Comparison of ENCODE assay signal across 23 cellular contexts in genomic region chr3:16464499-16465150, GRCh38. TPM values are rescaled to one million over a fixed set of nuclear protein-coding genes. Genes with fewer than 3 reads are reported as not detected.
DNase-seq lines count a peak whose midpoint lies in the region; ATAC-seq and TF ChIP-seq lines count a peak whose summit lies in the region.
"Had no signal": no experiment of that assay in that cellular context is flagged by ENCODE, and none has a peak within 500 bp of the region (broad histone marks: within the 10 kb centered on the region; RNA-seq: fewer than 3 reads in every experiment).

No MANE protein-coding gene starts in this region.

- H3K36me3 Mint-ChIP-seq in activated naive CD4-positive, alpha-beta T cell treated with anti-CD3 and anti-CD28 coated beads, Interleukin-2, amount 50 U/mL, for 24 hours: peaks cover 15% of the 10 kb centered on the region
- peaks cover 64 to 83% of the 10 kb centered on the region in 2 donors for H3K36me3 Mint-ChIP-seq in stimulated activated naive B cell treated with anti-CD40 and anti-IgM and Interleukin-4, amounts not matched to agents 10 μg/mL and 1 μg/mL and 100 μg/mL, for 72 hours

- H3K4me1 ChIP-seq in esophagus muscularis mucosa (peaks cover 19 to 79% (median 59%) of the 10 kb centered on the region in 4 donors), breast epithelium (no peaks in the 10 kb centered on the region)
- H3K4me1 ChIP-seq: body of pancreas, colonic mucosa had no signal

- H3K27ac Mint-ChIP-seq in activated naive CD4-positive, alpha-beta T cell treated with anti-CD3 and anti-CD28 coated beads, Interleukin-2, amount 50 U/mL, for 24 hours: peak overlapping the region; percentile 32
- H3K27ac Mint-ChIP-seq in stimulated activated naive B cell treated with anti-CD40 and anti-IgM and Interleukin-4, amounts not matched to agents 10 μg/mL and 1 μg/mL and 100 μg/mL, for 72 hours: peak overlapping the region; percentile 63
- H3K27ac Mint-ChIP-seq: activated CD8-positive, alpha-beta memory T cell treated with anti-CD3 and anti-CD28 coated beads, Interleukin-2, amount 10 ng/mL, durations not matched to agents 7 days and 5 days; mesothelial cell of epicardium had no signal

- no peak for TF ChIP-seq EP300 in esophagus muscularis mucosa (IDR thresholded peaks at IDR 0.05)

- no peak overlapping the region for H3K4me3 Mint-ChIP-seq in activated naive CD4-positive, alpha-beta T cell treated with anti-CD3 and anti-CD28 coated beads, Interleukin-2, amount 50 U/mL, for 24 hours
- peak overlapping the region in 1 of 2 donors; percentile 36 for H3K4me3 Mint-ChIP-seq in stimulated activated naive B cell treated with anti-CD40 and anti-IgM and Interleukin-4, amounts not matched to agents 10 μg/mL and 1 μg/mL and 100 μg/mL, for 72 hours
- H3K4me3 Mint-ChIP-seq: activated CD8-positive, alpha-beta memory T cell treated with anti-CD3 and anti-CD28 coated beads, Interleukin-2, amount 10 ng/mL, durations not matched to agents 7 days and 5 days; mesothelial cell of epicardium had no signal

- peak overlapping the region; percentile 8 to 55 (median 20) for H3K27ac ChIP-seq in esophagus muscularis mucosa (replicated peaks in 1 of 4)
- no peak overlapping the region for H3K27ac ChIP-seq in breast epithelium
- H3K27ac ChIP-seq: body of pancreas, colonic mucosa, neutrophil had no signal

- no peak for ATAC-seq in stimulated activated naive B cell treated with anti-CD40 and anti-IgM and Interleukin-4, amounts not matched to agents 10 μg/mL and 1 μg/mL and 100 μg/mL, for 72 hours (replicated peaks)
- ATAC-seq: activated CD8-positive, alpha-beta memory T cell treated with anti-CD3 and anti-CD28 coated beads, Interleukin-2, amount 10 ng/mL, durations not matched to agents 7 days and 5 days; body of pancreas; gastrocnemius medialis; left colon had no signal

- TF ChIP-seq CTCF in LNCaP clone FGC (IDR thresholded peaks at IDR 0.05; ENCODE audit: control insufficient read depth, extremely low read depth, insufficient read depth) (no peak), esophagus muscularis mucosa (IDR thresholded peaks at IDR 0.05) (no peak), breast epithelium (IDR thresholded peaks at IDR 0.05) (no peak)

- H3K4me1 Mint-ChIP-seq in activated naive CD4-positive, alpha-beta T cell treated with anti-CD3 and anti-CD28 coated beads, Interleukin-2, amount 50 U/mL, for 24 hours: peaks cover 67% of the 10 kb centered on the region
- peaks cover 58 to 85% of the 10 kb centered on the region in 2 donors for H3K4me1 Mint-ChIP-seq in stimulated activated naive B cell treated with anti-CD40 and anti-IgM and Interleukin-4, amounts not matched to agents 10 μg/mL and 1 μg/mL and 100 μg/mL, for 72 hours

- H3K9me3 ChIP-seq in esophagus muscularis mucosa (no peaks in the 10 kb centered on the region), breast epithelium (no peaks in the 10 kb centered on the region)
- H3K9me3 ChIP-seq: body of pancreas, colonic mucosa, gastrocnemius medialis, neutrophil had no signal

- H3K9me3 Mint-ChIP-seq in activated naive CD4-positive, alpha-beta T cell treated with anti-CD3 and anti-CD28 coated beads, Interleukin-2, amount 50 U/mL, for 24 hours: no peaks in the 10 kb centered on the region
- H3K9me3 Mint-ChIP-seq in stimulated activated naive B cell treated with anti-CD40 and anti-IgM and Interleukin-4, amounts not matched to agents 10 μg/mL and 1 μg/mL and 100 μg/mL, for 72 hours: peaks cover 0 to 7% of the 10 kb centered on the region in 2 donors

- peaks cover 0 to 4% (median 0%) of the 10 kb centered on the region in 4 donors for H3K36me3 ChIP-seq in esophagus muscularis mucosa
- H3K36me3 ChIP-seq in breast epithelium: no peaks in the 10 kb centered on the region
- H3K36me3 ChIP-seq: colonic mucosa, gastrocnemius medialis, neutrophil had no signal

- H3K27me3 ChIP-seq in esophagus muscularis mucosa (no peaks in the 10 kb centered on the region), breast epithelium (no peaks in the 10 kb centered on the region)
- H3K27me3 ChIP-seq: body of pancreas, colonic mucosa, gastrocnemius medialis, neutrophil had no signal

- no peak overlapping the region for H3K4me3 ChIP-seq in LNCaP clone FGC (ENCODE audit: low read depth, low read length)
- no peak overlapping the region for H3K4me3 ChIP-seq in esophagus muscularis mucosa
- no peak overlapping the region for H3K4me3 ChIP-seq in breast epithelium
- H3K4me3 ChIP-seq: body of pancreas, colonic mucosa, gastrocnemius medialis had no signal

- no peaks in the 10 kb centered on the region for H3K27me3 Mint-ChIP-seq in activated naive CD4-positive, alpha-beta T cell treated with anti-CD3 and anti-CD28 coated beads, Interleukin-2, amount 50 U/mL, for 24 hours
- no peaks in the 10 kb centered on the region for H3K27me3 Mint-ChIP-seq in stimulated activated naive B cell treated with anti-CD40 and anti-IgM and Interleukin-4, amounts not matched to agents 10 μg/mL and 1 μg/mL and 100 μg/mL, for 72 hours
- H3K27me3 Mint-ChIP-seq: activated CD8-positive, alpha-beta memory T cell treated with anti-CD3 and anti-CD28 coated beads, Interleukin-2, amount 10 ng/mL, durations not matched to agents 7 days and 5 days; CD4-positive, alpha-beta memory T cell had no signal

- WGBS in esophagus muscularis mucosa: 29% methylated on average over 3 of the region's 3 CpGs

- DNase-seq in activated naive CD4-positive, alpha-beta T cell (lab: John Stamatoyannopoulos, UW): no peak
- DNase-seq in LNCaP clone FGC (ENCODE audit: low read depth): peak; percentile 46
- no peak for DNase-seq in esophagus muscularis mucosa (ENCODE audit: extremely low spot score)
- no peak for DNase-seq in stimulated activated naive B cell treated with anti-CD40 and anti-IgM and Interleukin-4, amounts not matched to agents 10 μg/mL and 1 μg/mL and 100 μg/mL, for 72 hours
- DNase-seq in activated CD4-positive, alpha-beta T cell treated with anti-CD3 and anti-CD28 coated beads for 1 hour: no peak
- no peak for DNase-seq in NCI-H2107 (lab: John Stamatoyannopoulos, UW)
- DNase-seq in breast epithelium (ENCODE audit: low spot score in 2 of 2): no peak
- DNase-seq: ACHN; activated CD8-positive, alpha-beta memory T cell treated with anti-CD3 and anti-CD28 coated beads, Interleukin-2, amount 10 ng/mL, durations not matched to agents 7 days and 5 days; activated effector memory CD4-positive, alpha-beta T cell treated with Interleukin-2 at 50 U/mL for 16 hours; body of pancreas; CD4-positive, alpha-beta memory T cell; colonic mucosa; DMS53; gastrocnemius medialis; left colon; NCI-H2029 treated with DMSO at 0.1 percent for 48 hours; NK-92 treated with Interleukin-12 subunit alpha and Interleukin-12 subunit beta, amount 100 ng/mL, for 24 hours; stimulated activated CD4-positive, alpha-beta T cell treated with anti-CD3 and anti-CD28 coated beads, Interleukin-12 subunit alpha, Interleukin-12 subunit beta, amount 100 ng/mL, for 4 hours; stimulated activated CD8-positive, alpha-beta memory T cell treated with anti-CD3 and anti-CD28 coated beads, Interleukin-4, amount 100 ng/mL, for 48 hours had no signal

- intact Hi-C loops in esophagus muscularis mucosa (cut with DNase I): no loop called here
- intact Hi-C loops in breast epithelium (cut with DNase I; ENCODE audit: low total_unique reads): no loop called here

- TF ChIP-seq POLR2A in esophagus muscularis mucosa (IDR thresholded peaks at IDR 0.05; ENCODE audit: low read depth): no peak
- TF ChIP-seq POLR2A in breast epithelium (IDR thresholded peaks at IDR 0.05): no peak

RNA-seq across cellular contexts. Expression of gene RFTN1, which starts 48.9 kb away (rescaled TPM):
- total RNA-seq in esophagus muscularis mucosa (100 to 1,000 TPM in 2 of 4 donors, 10 to 100 TPM in 2; 79.7 to 142 (median 104) TPM), breast epithelium (100 to 1,000 TPM in 1 of 3 donors, 10 to 100 TPM in 2; 13.9 to 108 (median 29.5) TPM)

Comparison
In these comparisons a context has a peak if more than half of its experiments do, and no peak if none do; other contexts are left out.
1. H3K27ac ChIP-seq: peak in esophagus muscularis mucosa (4 of 4); none in breast epithelium (0 of 2).